ENCODE assay signal across 1 cellular context in the genomic region with DNA sequence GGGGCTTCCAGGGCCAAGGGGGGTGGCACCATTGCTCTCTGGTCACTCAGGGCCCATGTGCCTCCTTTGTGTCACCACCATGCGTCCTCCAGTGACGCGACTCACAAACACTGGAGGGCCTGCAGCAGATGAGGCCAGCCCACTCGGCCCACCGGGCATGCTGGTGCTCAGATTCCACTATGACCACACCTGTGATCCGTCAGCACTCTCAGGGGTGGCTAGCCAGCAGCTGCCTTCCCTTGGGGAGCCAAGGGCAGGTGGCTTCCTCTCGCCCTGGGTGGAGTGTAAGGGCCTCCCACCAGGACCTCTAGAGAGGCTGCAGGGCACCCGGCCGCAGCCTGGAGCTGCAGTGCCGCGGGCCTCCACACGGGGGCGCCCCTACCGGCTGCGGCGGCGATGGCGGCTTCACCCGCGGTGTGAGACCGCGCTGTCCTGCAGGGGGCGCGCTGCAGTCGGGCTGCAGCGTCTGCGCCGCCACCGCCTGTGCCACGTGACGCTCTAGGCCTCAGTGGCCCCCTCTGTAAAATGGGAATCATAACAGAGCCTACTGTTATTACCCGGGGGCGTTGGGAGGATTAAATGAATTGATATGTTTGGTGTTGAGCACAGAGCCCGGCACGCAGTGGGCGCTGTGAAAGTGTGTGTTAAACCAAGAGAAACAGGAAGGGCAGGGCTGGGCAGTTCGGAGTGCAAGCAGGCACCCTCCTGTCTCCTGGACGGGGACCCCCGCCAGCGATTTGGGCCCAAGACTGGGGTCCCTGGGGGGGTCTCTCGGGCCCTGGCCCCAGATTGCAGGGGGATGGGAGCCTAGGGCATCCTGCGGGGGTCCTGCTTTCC.
TF ChIP-seq lines count a peak whose summit lies in the region.

No MANE protein-coding gene starts in this region.

TF ChIP-seq in K562, 482 proteins besides CTCF, POLR2A, EP300 and RAD21 (continued from another document and continues in another):
- TF ChIP-seq, protein P1, sequence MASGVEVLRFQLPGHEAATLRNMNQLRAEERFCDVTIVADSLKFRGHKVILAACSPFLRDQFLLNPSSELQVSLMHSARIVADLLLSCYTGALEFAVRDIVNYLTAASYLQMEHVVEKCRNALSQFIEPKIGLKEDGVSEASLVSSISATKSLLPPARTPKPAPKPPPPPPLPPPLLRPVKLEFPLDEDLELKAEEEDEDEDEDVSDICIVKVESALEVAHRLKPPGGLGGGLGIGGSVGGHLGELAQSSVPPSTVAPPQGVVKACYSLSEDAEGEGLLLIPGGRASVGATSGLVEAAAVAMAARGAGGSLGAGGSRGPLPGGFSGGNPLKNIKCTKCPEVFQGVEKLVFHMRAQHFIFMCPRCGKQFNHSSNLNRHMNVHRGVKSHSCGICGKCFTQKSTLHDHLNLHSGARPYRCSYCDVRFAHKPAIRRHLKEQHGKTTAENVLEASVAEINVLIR (CRISPR knock-in tag; IDR thresholded peaks at IDR 0.05): no peak
- TF ChIP-seq NFATC3 (IDR thresholded peaks at IDR 0.05) (no peak), TAF15 (IDR thresholded peaks at IDR 0.05; ENCODE audit: low read depth, low read length) (no peak), ZNF197 (CRISPR knock-in tag; IDR thresholded peaks at IDR 0.05; ENCODE audit: low read depth) (no peak), POLR2G (IDR thresholded peaks at IDR 0.05; ENCODE audit: low read depth, low read length) (peak; percentile 31; the same call in 1 of the 2 replicates), ZC3H4 (CRISPR knock-in tag; IDR thresholded peaks at IDR 0.05; ENCODE audit: borderline replicate concordance) (no peak; the same call in 1 of the 2 replicates), RCOR1 (IDR thresholded peaks at IDR 0.05; ENCODE audit: borderline replicate concordance in 1 of 2, low read depth in 2 of 2, low read length in 2 of 2) (peak; percentile 89 to 97), ZBTB17 (CRISPR knock-in tag; IDR thresholded peaks at IDR 0.05) (peak; percentile 60; the same call in 1 of the 2 replicates), ZNF445 (CRISPR knock-in tag; IDR thresholded peaks at IDR 0.05; ENCODE audit: low read depth) (peak; percentile 50; the same call in 1 of the 2 replicates), CREM (IDR thresholded peaks at IDR 0.05; ENCODE audit: low read depth) (peak; percentile 91), RBM39 (optimal IDR thresholded peaks at IDR 0.05; ENCODE audit: low read depth, low read length) (no peak), ESRRA (IDR thresholded peaks at IDR 0.05; ENCODE audit: borderline replicate concordance, low read depth) (peak; percentile 94), ZKSCAN1 (IDR thresholded peaks at IDR 0.05; ENCODE audit: low read depth, low read length) (peak; percentile 89), SMAD1 (IDR thresholded peaks at IDR 0.05; ENCODE audit: low read depth, low read length, partially characterized antibody) (peak; percentile 37), ZBTB1 (CRISPR knock-in tag; IDR thresholded peaks at IDR 0.05; ENCODE audit: borderline replicate concordance, low read depth) (peak; percentile 92), ZFP1 (CRISPR knock-in tag; IDR thresholded peaks at IDR 0.05) (no peak), HDAC2 (IDR thresholded peaks at IDR 0.05) (peak; percentile 98), ZNF408 (CRISPR knock-in tag; IDR thresholded peaks at IDR 0.05; ENCODE audit: low read depth) (no peak), GABPB1 (CRISPR knock-in tag; IDR thresholded peaks at IDR 0.05) (peak; percentile 90), RBM17 (IDR thresholded peaks at IDR 0.05; ENCODE audit: borderline replicate concordance, low read depth, low read length) (no peak), CHD2 (IDR thresholded peaks at IDR 0.05; ENCODE audit: low read depth, low read length) (0 out of 2 replicates have a peak, but pooled peaks have one; percentile 8), PYGO2 (tag; IDR thresholded peaks at IDR 0.05) (no peak), NR2C2 (CRISPR knock-in tag; IDR thresholded peaks at IDR 0.05) (0 out of 2 replicates have a peak, but pooled peaks have one; percentile 71), NR2C2 (tag; IDR thresholded peaks at IDR 0.05) (no peak), EGR1 (conservative IDR thresholded peaks at IDR 0.05) (peak; percentile 55), KDM1A (IDR thresholded peaks at IDR 0.05) (peak; percentile 93 to 98), TEAD2 (tag; IDR thresholded peaks at IDR 0.05) (no peak), NELFE (IDR thresholded peaks at IDR 0.05; ENCODE audit: insufficient read depth, insufficient read length) (no peak), CC2D1A (IDR thresholded peaks at IDR 0.05) (peak; percentile 89), ETV1 (tag; conservative IDR thresholded peaks at IDR 0.05; ENCODE audit: low read depth) (peak; percentile 35; the same call in 1 of the 2 replicates), CBFB (CRISPR knock-in tag; IDR thresholded peaks at IDR 0.05) (0 out of 2 replicates have a peak, but pooled peaks have one; percentile 56), ZNF76 (CRISPR knock-in tag; IDR thresholded peaks at IDR 0.05; ENCODE audit: borderline replicate concordance) (peak; percentile 48; the same call in 1 of the 2 replicates), KLF10 (CRISPR knock-in tag; IDR thresholded peaks at IDR 0.05) (no peak), RBM25 (IDR thresholded peaks at IDR 0.05; ENCODE audit: low read depth, low read length, severe bottlenecking) (peak; percentile 99), STAG1 (CRISPR knock-in tag; IDR thresholded peaks at IDR 0.05; ENCODE audit: borderline replicate concordance) (peak; percentile 99), POLR2AphosphoS2 (IDR thresholded peaks at IDR 0.05; ENCODE audit: low read length) (no peak)
- TF ChIP-seq, protein P2, sequence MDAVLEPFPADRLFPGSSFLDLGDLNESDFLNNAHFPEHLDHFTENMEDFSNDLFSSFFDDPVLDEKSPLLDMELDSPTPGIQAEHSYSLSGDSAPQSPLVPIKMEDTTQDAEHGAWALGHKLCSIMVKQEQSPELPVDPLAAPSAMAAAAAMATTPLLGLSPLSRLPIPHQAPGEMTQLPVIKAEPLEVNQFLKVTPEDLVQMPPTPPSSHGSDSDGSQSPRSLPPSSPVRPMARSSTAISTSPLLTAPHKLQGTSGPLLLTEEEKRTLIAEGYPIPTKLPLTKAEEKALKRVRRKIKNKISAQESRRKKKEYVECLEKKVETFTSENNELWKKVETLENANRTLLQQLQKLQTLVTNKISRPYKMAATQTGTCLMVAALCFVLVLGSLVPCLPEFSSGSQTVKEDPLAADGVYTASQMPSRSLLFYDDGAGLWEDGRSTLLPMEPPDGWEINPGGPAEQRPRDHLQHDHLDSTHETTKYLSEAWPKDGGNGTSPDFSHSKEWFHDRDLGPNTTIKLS (IDR thresholded peaks at IDR 0.05; ENCODE audit: borderline replicate concordance, low read depth): peak; percentile 87
- TF ChIP-seq, protein P3, sequence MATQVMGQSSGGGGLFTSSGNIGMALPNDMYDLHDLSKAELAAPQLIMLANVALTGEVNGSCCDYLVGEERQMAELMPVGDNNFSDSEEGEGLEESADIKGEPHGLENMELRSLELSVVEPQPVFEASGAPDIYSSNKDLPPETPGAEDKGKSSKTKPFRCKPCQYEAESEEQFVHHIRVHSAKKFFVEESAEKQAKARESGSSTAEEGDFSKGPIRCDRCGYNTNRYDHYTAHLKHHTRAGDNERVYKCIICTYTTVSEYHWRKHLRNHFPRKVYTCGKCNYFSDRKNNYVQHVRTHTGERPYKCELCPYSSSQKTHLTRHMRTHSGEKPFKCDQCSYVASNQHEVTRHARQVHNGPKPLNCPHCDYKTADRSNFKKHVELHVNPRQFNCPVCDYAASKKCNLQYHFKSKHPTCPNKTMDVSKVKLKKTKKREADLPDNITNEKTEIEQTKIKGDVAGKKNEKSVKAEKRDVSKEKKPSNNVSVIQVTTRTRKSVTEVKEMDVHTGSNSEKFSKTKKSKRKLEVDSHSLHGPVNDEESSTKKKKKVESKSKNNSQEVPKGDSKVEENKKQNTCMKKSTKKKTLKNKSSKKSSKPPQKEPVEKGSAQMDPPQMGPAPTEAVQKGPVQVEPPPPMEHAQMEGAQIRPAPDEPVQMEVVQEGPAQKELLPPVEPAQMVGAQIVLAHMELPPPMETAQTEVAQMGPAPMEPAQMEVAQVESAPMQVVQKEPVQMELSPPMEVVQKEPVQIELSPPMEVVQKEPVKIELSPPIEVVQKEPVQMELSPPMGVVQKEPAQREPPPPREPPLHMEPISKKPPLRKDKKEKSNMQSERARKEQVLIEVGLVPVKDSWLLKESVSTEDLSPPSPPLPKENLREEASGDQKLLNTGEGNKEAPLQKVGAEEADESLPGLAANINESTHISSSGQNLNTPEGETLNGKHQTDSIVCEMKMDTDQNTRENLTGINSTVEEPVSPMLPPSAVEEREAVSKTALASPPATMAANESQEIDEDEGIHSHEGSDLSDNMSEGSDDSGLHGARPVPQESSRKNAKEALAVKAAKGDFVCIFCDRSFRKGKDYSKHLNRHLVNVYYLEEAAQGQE (CRISPR knock-in tag; IDR thresholded peaks at IDR 0.05; ENCODE audit: low read depth): peak; percentile 76; the same call in 1 of the 2 replicates
- TF ChIP-seq, protein P4, sequence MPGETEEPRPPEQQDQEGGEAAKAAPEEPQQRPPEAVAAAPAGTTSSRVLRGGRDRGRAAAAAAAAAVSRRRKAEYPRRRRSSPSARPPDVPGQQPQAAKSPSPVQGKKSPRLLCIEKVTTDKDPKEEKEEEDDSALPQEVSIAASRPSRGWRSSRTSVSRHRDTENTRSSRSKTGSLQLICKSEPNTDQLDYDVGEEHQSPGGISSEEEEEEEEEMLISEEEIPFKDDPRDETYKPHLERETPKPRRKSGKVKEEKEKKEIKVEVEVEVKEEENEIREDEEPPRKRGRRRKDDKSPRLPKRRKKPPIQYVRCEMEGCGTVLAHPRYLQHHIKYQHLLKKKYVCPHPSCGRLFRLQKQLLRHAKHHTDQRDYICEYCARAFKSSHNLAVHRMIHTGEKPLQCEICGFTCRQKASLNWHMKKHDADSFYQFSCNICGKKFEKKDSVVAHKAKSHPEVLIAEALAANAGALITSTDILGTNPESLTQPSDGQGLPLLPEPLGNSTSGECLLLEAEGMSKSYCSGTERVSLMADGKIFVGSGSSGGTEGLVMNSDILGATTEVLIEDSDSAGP (CRISPR knock-in tag; IDR thresholded peaks at IDR 0.05): no peak; the same call in 1 of the 2 replicates
- TF ChIP-seq, protein P5, sequence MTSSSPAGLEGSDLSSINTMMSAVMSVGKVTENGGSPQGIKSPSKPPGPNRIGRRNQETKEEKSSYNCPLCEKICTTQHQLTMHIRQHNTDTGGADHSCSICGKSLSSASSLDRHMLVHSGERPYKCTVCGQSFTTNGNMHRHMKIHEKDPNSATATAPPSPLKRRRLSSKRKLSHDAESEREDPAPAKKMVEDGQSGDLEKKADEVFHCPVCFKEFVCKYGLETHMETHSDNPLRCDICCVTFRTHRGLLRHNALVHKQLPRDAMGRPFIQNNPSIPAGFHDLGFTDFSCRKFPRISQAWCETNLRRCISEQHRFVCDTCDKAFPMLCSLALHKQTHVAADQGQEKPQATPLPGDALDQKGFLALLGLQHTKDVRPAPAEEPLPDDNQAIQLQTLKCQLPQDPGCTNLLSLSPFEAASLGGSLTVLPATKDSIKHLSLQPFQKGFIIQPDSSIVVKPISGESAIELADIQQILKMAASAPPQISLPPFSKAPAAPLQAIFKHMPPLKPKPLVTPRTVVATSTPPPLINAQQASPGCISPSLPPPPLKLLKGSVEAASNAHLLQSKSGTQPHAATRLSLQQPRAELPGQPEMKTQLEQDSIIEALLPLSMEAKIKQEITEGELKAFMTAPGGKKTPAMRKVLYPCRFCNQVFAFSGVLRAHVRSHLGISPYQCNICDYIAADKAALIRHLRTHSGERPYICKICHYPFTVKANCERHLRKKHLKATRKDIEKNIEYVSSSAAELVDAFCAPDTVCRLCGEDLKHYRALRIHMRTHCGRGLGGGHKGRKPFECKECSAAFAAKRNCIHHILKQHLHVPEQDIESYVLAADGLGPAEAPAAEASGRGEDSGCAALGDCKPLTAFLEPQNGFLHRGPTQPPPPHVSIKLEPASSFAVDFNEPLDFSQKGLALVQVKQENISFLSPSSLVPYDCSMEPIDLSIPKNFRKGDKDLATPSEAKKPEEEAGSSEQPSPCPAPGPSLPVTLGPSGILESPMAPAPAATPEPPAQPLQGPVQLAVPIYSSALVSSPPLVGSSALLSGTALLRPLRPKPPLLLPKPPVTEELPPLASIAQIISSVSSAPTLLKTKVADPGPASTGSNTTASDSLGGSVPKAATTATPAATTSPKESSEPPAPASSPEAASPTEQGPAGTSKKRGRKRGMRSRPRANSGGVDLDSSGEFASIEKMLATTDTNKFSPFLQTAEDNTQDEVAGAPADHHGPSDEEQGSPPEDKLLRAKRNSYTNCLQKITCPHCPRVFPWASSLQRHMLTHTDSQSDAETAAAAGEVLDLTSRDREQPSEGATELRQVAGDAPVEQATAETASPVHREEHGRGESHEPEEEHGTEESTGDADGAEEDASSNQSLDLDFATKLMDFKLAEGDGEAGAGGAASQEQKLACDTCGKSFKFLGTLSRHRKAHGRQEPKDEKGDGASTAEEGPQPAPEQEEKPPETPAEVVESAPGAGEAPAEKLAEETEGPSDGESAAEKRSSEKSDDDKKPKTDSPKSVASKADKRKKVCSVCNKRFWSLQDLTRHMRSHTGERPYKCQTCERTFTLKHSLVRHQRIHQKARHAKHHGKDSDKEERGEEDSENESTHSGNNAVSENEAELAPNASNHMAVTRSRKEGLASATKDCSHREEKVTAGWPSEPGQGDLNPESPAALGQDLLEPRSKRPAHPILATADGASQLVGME (CRISPR knock-in tag; IDR thresholded peaks at IDR 0.05): peak; percentile 89
- TF ChIP-seq, protein P6, sequence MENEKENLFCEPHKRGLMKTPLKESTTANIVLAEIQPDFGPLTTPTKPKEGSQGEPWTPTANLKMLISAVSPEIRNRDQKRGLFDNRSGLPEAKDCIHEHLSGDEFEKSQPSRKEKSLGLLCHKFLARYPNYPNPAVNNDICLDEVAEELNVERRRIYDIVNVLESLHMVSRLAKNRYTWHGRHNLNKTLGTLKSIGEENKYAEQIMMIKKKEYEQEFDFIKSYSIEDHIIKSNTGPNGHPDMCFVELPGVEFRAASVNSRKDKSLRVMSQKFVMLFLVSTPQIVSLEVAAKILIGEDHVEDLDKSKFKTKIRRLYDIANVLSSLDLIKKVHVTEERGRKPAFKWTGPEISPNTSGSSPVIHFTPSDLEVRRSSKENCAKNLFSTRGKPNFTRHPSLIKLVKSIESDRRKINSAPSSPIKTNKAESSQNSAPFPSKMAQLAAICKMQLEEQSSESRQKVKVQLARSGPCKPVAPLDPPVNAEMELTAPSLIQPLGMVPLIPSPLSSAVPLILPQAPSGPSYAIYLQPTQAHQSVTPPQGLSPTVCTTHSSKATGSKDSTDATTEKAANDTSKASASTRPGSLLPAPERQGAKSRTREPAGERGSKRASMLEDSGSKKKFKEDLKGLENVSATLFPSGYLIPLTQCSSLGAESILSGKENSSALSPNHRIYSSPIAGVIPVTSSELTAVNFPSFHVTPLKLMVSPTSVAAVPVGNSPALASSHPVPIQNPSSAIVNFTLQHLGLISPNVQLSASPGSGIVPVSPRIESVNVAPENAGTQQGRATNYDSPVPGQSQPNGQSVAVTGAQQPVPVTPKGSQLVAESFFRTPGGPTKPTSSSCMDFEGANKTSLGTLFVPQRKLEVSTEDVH (IDR thresholded peaks at IDR 0.05; ENCODE audit: low read depth, partially characterized antibody): peak; percentile 70
